In the genomic region with DNA sequence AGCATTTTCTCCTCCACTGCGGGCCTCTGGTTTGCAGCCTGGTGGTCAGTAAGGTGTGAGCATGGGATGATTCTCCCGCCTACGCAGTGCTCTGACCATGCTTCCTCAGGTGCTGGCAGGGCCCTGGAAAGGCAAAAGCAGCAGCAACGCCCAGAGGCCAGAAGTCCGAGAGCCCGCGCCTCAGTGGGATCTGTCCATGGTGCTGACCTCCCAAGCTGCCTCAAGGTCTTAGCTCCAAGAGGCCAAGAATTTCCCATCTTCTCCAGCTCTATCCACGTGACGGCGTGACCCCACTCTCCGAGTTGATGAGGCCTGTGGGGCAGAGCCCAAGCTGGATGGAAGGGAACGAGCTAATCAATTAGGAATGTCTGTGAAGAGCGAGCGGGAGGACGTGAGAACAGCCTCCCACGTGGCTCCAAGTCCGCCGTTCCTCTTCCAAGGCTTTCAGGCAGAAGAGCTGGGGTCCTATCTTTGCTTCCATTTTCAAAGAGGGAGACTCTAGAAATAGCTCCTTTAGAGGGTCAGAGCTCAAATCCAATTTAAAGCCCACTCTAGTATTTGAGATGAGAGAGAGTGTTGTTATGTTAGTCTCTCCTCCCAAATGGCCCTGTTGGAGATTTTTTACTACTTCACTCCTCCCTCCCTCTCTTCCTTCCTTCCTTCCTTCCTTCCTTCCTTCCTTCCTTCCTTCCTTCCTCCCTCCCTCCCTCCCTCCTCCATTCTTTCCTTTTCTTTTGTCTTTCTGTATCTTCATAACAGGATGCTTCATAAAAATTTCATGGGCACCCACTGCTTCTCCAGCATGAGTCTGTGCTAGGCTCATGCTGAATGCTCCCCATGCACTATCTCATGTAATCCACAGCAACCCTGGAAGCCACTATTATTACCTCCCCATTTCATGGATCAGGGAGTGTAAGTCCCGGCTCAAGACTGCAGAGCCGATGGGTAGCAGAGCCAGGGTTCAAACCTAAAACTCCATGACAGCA, we compare ENCODE assay signal across 1 cellular context.
A peak's percentile ranks its signal among the peaks of the same experiment; 100 is the strongest.
TF ChIP-seq lines count a peak whose summit lies in the region.

No MANE protein-coding gene starts in this region.

TF ChIP-seq in H1, 55 proteins besides CTCF, POLR2A, EP300 and RAD21 (continued from another document):
- TF ChIP-seq CREB1 (IDR thresholded peaks at IDR 0.05) (no peak), CHD1 (IDR thresholded peaks at IDR 0.05; ENCODE audit: low read depth, low read length) (no peak), CTBP2 (IDR thresholded peaks at IDR 0.05; ENCODE audit: borderline replicate concordance, insufficient read depth, insufficient read length, low read length) (no peak), CEBPB (IDR thresholded peaks at IDR 0.05; ENCODE audit: low read depth, low read length) (no peak), NRF1 (IDR thresholded peaks at IDR 0.05; ENCODE audit: low read depth, low read length) (no peak), BCL11A (IDR thresholded peaks at IDR 0.05; ENCODE audit: low read depth in 2 of 2, low read length in 2 of 2) (no peak), PHF8 (conservative IDR thresholded peaks at IDR 0.05; ENCODE audit: low read depth, low read length) (no peak), KDM5A (IDR thresholded peaks at IDR 0.05; ENCODE audit: low read length) (no peak), KDM4A (IDR thresholded peaks at IDR 0.05; ENCODE audit: low read depth, low read length, severe bottlenecking) (no peak), SUZ12 (IDR thresholded peaks at IDR 0.05; ENCODE audit: low read length) (no peak), SP1 (IDR thresholded peaks at IDR 0.05; ENCODE audit: low read depth, low read length) (no peak), NANOG (IDR thresholded peaks at IDR 0.05; ENCODE audit: insufficient read depth, low read depth, low read length, poor library complexity, severe bottlenecking) (no peak), GTF2F1 (IDR thresholded peaks at IDR 0.05; ENCODE audit: borderline replicate concordance, low read depth, low read length) (no peak), RBBP5 (IDR thresholded peaks at IDR 0.05; ENCODE audit: borderline replicate concordance, low read depth, low read length) (no peak), HDAC6 (IDR thresholded peaks at IDR 0.05; ENCODE audit: low read depth, low read length) (no peak), BRCA1 (IDR thresholded peaks at IDR 0.05; ENCODE audit: low read depth, low read length) (no peak), ZNF274 (IDR thresholded peaks at IDR 0.05; ENCODE audit: borderline replicate concordance, extremely low read depth, low read length) (no peak), ASH2L (IDR thresholded peaks at IDR 0.05; ENCODE audit: low read length) (peak; percentile 47), SIX5 (IDR thresholded peaks at IDR 0.05; ENCODE audit: low read depth, low read length) (no peak), JUN (IDR thresholded peaks at IDR 0.05; ENCODE audit: low read depth, low read length) (no peak), YY1 (IDR thresholded peaks at IDR 0.05; ENCODE audit: low read depth, low read length) (no peak), JUND (IDR thresholded peaks at IDR 0.05; ENCODE audit: low read length) (0 out of 2 replicates have a peak, but pooled peaks have one; percentile 25), SAP30 (IDR thresholded peaks at IDR 0.05; ENCODE audit: insufficient read depth, insufficient replicate concordance, low read length) (peak; percentile 38), EGR1 (IDR thresholded peaks at IDR 0.05; ENCODE audit: borderline replicate concordance, low read depth, low read length) (peak; percentile 79; the same call in 1 of the 2 replicates), FOSL1 (IDR thresholded peaks at IDR 0.05; ENCODE audit: insufficient read depth, low read depth, low read length) (no peak), SIN3A (conservative IDR thresholded peaks at IDR 0.05 in 1 of 2, IDR thresholded peaks at IDR 0.05 in 1 of 2; ENCODE audit: low read depth in 1 of 2, low read length in 2 of 2) (peak; percentile 81 to 92; a peak in 3 of 4 replicates), MAFK (IDR thresholded peaks at IDR 0.05; ENCODE audit: low read depth, low read length) (peak; percentile 39; the same call in 1 of the 2 replicates), TEAD4 (IDR thresholded peaks at IDR 0.05; ENCODE audit: low read depth, low read length) (peak; percentile 34; the same call in 1 of the 2 replicates), TAF7 (optimal IDR thresholded peaks at IDR 0.05; ENCODE audit: borderline replicate concordance, low read depth, low read length) (no peak), TCF12 (IDR thresholded peaks at IDR 0.05; ENCODE audit: low read depth, low read length) (no peak), SP2 (IDR thresholded peaks at IDR 0.05; ENCODE audit: low read length) (no peak), SIRT6 (IDR thresholded peaks at IDR 0.05; ENCODE audit: low read length) (no peak), BACH1 (IDR thresholded peaks at IDR 0.05; ENCODE audit: low read length) (no peak), CHD2 (IDR thresholded peaks at IDR 0.05; ENCODE audit: low read length) (no peak), HDAC2 (IDR thresholded peaks at IDR 0.05; ENCODE audit: borderline replicate concordance in 1 of 2, low read depth in 2 of 2, low read length in 2 of 2) (peak in 1 of 2 experiments; percentile 85; a peak in 1 of 4 replicates), GABPA (IDR thresholded peaks at IDR 0.05; ENCODE audit: borderline replicate concordance, insufficient read depth, low read length) (no peak), TBP (IDR thresholded peaks at IDR 0.05; ENCODE audit: low read depth, low read length) (no peak; the same call in 1 of the 2 replicates), RXRA (IDR thresholded peaks at IDR 0.05; ENCODE audit: insufficient read depth, low read depth, low read length) (no peak)
- TF ChIP-seq, protein P1, sequence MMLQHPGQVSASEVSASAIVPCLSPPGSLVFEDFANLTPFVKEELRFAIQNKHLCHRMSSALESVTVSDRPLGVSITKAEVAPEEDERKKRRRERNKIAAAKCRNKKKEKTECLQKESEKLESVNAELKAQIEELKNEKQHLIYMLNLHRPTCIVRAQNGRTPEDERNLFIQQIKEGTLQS (IDR thresholded peaks at IDR 0.05; ENCODE audit: insufficient read depth, low read depth, low read length) = no peak
- TF ChIP-seq, protein P2, sequence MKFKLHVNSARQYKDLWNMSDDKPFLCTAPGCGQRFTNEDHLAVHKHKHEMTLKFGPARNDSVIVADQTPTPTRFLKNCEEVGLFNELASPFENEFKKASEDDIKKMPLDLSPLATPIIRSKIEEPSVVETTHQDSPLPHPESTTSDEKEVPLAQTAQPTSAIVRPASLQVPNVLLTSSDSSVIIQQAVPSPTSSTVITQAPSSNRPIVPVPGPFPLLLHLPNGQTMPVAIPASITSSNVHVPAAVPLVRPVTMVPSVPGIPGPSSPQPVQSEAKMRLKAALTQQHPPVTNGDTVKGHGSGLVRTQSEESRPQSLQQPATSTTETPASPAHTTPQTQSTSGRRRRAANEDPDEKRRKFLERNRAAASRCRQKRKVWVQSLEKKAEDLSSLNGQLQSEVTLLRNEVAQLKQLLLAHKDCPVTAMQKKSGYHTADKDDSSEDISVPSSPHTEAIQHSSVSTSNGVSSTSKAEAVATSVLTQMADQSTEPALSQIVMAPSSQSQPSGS (IDR thresholded peaks at IDR 0.05; ENCODE audit: low read length) = 0 out of 2 replicates have a peak, but pooled peaks have one; percentile 22
- TF ChIP-seq, protein P3, sequence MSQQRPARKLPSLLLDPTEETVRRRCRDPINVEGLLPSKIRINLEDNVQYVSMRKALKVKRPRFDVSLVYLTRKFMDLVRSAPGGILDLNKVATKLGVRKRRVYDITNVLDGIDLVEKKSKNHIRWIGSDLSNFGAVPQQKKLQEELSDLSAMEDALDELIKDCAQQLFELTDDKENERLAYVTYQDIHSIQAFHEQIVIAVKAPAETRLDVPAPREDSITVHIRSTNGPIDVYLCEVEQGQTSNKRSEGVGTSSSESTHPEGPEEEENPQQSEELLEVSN (IDR thresholded peaks at IDR 0.05) = peak; percentile 98
- TF ChIP-seq, protein P4, sequence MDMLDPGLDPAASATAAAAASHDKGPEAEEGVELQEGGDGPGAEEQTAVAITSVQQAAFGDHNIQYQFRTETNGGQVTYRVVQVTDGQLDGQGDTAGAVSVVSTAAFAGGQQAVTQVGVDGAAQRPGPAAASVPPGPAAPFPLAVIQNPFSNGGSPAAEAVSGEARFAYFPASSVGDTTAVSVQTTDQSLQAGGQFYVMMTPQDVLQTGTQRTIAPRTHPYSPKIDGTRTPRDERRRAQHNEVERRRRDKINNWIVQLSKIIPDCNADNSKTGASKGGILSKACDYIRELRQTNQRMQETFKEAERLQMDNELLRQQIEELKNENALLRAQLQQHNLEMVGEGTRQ (IDR thresholded peaks at IDR 0.05; ENCODE audit: low read length) = no peak
- TF ChIP-seq, protein P5, sequence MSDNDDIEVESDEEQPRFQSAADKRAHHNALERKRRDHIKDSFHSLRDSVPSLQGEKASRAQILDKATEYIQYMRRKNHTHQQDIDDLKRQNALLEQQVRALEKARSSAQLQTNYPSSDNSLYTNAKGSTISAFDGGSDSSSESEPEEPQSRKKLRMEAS (IDR thresholded peaks at IDR 0.05) = peak; percentile 96
- TF ChIP-seq, protein P6, sequence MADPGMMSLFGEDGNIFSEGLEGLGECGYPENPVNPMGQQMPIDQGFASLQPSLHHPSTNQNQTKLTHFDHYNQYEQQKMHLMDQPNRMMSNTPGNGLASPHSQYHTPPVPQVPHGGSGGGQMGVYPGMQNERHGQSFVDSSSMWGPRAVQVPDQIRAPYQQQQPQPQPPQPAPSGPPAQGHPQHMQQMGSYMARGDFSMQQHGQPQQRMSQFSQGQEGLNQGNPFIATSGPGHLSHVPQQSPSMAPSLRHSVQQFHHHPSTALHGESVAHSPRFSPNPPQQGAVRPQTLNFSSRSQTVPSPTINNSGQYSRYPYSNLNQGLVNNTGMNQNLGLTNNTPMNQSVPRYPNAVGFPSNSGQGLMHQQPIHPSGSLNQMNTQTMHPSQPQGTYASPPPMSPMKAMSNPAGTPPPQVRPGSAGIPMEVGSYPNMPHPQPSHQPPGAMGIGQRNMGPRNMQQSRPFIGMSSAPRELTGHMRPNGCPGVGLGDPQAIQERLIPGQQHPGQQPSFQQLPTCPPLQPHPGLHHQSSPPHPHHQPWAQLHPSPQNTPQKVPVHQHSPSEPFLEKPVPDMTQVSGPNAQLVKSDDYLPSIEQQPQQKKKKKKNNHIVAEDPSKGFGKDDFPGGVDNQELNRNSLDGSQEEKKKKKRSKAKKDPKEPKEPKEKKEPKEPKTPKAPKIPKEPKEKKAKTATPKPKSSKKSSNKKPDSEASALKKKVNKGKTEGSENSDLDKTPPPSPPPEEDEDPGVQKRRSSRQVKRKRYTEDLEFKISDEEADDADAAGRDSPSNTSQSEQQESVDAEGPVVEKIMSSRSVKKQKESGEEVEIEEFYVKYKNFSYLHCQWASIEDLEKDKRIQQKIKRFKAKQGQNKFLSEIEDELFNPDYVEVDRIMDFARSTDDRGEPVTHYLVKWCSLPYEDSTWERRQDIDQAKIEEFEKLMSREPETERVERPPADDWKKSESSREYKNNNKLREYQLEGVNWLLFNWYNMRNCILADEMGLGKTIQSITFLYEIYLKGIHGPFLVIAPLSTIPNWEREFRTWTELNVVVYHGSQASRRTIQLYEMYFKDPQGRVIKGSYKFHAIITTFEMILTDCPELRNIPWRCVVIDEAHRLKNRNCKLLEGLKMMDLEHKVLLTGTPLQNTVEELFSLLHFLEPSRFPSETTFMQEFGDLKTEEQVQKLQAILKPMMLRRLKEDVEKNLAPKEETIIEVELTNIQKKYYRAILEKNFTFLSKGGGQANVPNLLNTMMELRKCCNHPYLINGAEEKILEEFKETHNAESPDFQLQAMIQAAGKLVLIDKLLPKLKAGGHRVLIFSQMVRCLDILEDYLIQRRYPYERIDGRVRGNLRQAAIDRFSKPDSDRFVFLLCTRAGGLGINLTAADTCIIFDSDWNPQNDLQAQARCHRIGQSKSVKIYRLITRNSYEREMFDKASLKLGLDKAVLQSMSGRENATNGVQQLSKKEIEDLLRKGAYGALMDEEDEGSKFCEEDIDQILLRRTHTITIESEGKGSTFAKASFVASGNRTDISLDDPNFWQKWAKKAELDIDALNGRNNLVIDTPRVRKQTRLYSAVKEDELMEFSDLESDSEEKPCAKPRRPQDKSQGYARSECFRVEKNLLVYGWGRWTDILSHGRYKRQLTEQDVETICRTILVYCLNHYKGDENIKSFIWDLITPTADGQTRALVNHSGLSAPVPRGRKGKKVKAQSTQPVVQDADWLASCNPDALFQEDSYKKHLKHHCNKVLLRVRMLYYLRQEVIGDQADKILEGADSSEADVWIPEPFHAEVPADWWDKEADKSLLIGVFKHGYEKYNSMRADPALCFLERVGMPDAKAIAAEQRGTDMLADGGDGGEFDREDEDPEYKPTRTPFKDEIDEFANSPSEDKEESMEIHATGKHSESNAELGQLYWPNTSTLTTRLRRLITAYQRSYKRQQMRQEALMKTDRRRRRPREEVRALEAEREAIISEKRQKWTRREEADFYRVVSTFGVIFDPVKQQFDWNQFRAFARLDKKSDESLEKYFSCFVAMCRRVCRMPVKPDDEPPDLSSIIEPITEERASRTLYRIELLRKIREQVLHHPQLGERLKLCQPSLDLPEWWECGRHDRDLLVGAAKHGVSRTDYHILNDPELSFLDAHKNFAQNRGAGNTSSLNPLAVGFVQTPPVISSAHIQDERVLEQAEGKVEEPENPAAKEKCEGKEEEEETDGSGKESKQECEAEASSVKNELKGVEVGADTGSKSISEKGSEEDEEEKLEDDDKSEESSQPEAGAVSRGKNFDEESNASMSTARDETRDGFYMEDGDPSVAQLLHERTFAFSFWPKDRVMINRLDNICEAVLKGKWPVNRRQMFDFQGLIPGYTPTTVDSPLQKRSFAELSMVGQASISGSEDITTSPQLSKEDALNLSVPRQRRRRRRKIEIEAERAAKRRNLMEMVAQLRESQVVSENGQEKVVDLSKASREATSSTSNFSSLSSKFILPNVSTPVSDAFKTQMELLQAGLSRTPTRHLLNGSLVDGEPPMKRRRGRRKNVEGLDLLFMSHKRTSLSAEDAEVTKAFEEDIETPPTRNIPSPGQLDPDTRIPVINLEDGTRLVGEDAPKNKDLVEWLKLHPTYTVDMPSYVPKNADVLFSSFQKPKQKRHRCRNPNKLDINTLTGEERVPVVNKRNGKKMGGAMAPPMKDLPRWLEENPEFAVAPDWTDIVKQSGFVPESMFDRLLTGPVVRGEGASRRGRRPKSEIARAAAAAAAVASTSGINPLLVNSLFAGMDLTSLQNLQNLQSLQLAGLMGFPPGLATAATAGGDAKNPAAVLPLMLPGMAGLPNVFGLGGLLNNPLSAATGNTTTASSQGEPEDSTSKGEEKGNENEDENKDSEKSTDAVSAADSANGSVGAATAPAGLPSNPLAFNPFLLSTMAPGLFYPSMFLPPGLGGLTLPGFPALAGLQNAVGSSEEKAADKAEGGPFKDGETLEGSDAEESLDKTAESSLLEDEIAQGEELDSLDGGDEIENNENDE (IDR thresholded peaks at IDR 0.05; ENCODE audit: insufficient replicate concordance, low read length) = no peak
